ENCODE assay signal across 11 cellular contexts in genomic region chr15:58453931-58454793, GRCh38. TPM values are rescaled to one million over a fixed set of nuclear protein-coding genes. Genes with fewer than 3 reads are reported as not detected.
DNase-seq lines count a peak whose midpoint lies in the region; ATAC-seq and TF ChIP-seq lines count a peak whose summit lies in the region.
"Had no signal": no experiment of that assay in that cellular context is flagged by ENCODE, and none has a peak within 500 bp of the region (broad histone marks: within the 10 kb centered on the region; RNA-seq: fewer than 3 reads in every experiment).

No MANE protein-coding gene starts in this region.

- in situ Hi-C loops in G401 (cut with HindIII; ENCODE audit: low sequenced_read_pairs), result no loop called here

- H3K9me3 ChIP-seq in prostate gland (no peaks in the 10 kb centered on the region), breast epithelium (no peaks in the 10 kb centered on the region)
- H3K9me3 ChIP-seq: heart left ventricle had no signal

- H3K27ac ChIP-seq in prostate gland, result no peak overlapping the region
- H3K27ac ChIP-seq in breast epithelium, result no peak overlapping the region
- H3K27ac ChIP-seq: parathyroid adenoma, RWPE1 had no signal

- H3K36me3 ChIP-seq in prostate gland (no peaks in the 10 kb centered on the region), breast epithelium (no peaks in the 10 kb centered on the region)
- H3K36me3 ChIP-seq: heart left ventricle had no signal

- ATAC-seq in GM18907 (IDR thresholded peaks at IDR 0.05; ENCODE audit: unreplicated experiment) (peak; percentile 37), HG03039 (IDR thresholded peaks at IDR 0.05; ENCODE audit: unreplicated experiment) (peak; percentile 53), GM19324 (IDR thresholded peaks at IDR 0.05; ENCODE audit: low FRiP score, unreplicated experiment) (no peak)
- ATAC-seq: heart left ventricle had no signal

- 85% methylated on average over 5 of the region's 5 CpGs for WGBS in prostate gland

- DNase-seq in activated CD8-positive, alpha-beta memory T cell treated with anti-CD3 and anti-CD28 coated beads for 24 hours, result peak; percentile 73
- peak; percentile 49 for DNase-seq in stimulated activated CD4-positive, alpha-beta T cell treated with anti-CD3 and anti-CD28 coated beads, Interleukin-2, amount 100 ng/mL, for 4 hours (ENCODE audit: low read depth)
- DNase-seq in prostate gland (ENCODE audit: low spot score) (no peak), G401 (ENCODE audit: low spot score) (no peak), breast epithelium (ENCODE audit: low spot score in 2 of 2) (no peak)
- DNase-seq: heart left ventricle had no signal

- H3K27me3 ChIP-seq in prostate gland (replicated peaks; ENCODE audit: insufficient read depth), result no peaks in the 10 kb centered on the region
- no peaks in the 10 kb centered on the region for H3K27me3 ChIP-seq in breast epithelium
- H3K27me3 ChIP-seq: heart left ventricle had no signal

- TF ChIP-seq POLR2A in prostate gland (IDR thresholded peaks at IDR 0.05), result no peak
- no peak for TF ChIP-seq POLR2A in breast epithelium (IDR thresholded peaks at IDR 0.05)

- TF ChIP-seq CTCF in prostate gland (IDR thresholded peaks at IDR 0.05), result no peak
- TF ChIP-seq CTCF in breast epithelium (IDR thresholded peaks at IDR 0.05), result no peak

- no peak overlapping the region for H3K4me3 ChIP-seq in prostate gland
- H3K4me3 ChIP-seq in breast epithelium, result no peak overlapping the region
- H3K4me3 ChIP-seq: heart left ventricle had no signal

- intact Hi-C loops in prostate gland (cut with DNase I) (no loop called here), breast epithelium (cut with DNase I; ENCODE audit: low total_unique reads) (no loop called here)

- H3K4me1 ChIP-seq in prostate gland (replicated peaks), result no peaks in the 10 kb centered on the region
- no peaks in the 10 kb centered on the region for H3K4me1 ChIP-seq in breast epithelium
- H3K4me1 ChIP-seq: parathyroid adenoma had no signal

RNA-seq across cellular contexts. Expression of gene LIPC, which starts 22.4 kb away (rescaled TPM):
- under 1 TPM in 1 of 2 donors, not detected in 1; 0.14 TPM for total RNA-seq in prostate gland
- total RNA-seq in G401 (2014; rRNA removed; shearing (Covaris generic)), result not detected in 2 replicates
- total RNA-seq in breast epithelium, result under 1 TPM in 2 of 3 donors, not detected in 1; 0.15 to 0.80 TPM

Comparison
In these comparisons a context has a peak if more than half of its experiments do, and no peak if none do; other contexts are left out.
1. DNase-seq: peak in activated CD8-positive, alpha-beta memory T cell treated with anti-CD3 and anti-CD28 coated beads for 24 hours (single experiment) and stimulated activated CD4-positive, alpha-beta T cell treated with anti-CD3 and anti-CD28 coated beads, Interleukin-2, amount 100 ng/mL, for 4 hours (single experiment); none in prostate gland (single experiment), G401 (single experiment) and breast epithelium (0 of 2).